In the genomic region with DNA sequence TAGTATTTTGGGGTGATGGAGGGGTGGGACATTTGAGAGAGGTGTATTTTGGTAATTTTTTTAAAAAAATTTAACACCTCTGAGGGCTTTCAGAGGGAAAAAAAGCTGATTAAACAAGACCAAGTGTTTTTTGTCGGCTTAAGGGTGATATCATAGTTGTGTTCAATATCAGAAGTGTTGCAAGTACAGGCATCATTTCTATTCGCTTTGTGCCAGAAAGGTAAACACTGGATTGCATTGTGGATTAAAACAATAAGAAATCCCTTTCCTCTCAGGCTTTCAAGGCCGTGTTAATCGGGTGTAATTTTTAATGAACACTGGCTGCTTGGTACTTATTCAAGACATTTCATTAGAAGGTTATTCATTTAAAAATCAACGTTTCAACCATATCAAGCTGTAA, we compare ENCODE assay signal across 1 cellular context.
TF ChIP-seq lines count a peak whose summit lies in the region.

No MANE protein-coding gene starts in this region.

TF ChIP-seq in GM23338, 12 proteins besides CTCF, POLR2A, EP300 and RAD21:
- TF ChIP-seq, protein P1, sequence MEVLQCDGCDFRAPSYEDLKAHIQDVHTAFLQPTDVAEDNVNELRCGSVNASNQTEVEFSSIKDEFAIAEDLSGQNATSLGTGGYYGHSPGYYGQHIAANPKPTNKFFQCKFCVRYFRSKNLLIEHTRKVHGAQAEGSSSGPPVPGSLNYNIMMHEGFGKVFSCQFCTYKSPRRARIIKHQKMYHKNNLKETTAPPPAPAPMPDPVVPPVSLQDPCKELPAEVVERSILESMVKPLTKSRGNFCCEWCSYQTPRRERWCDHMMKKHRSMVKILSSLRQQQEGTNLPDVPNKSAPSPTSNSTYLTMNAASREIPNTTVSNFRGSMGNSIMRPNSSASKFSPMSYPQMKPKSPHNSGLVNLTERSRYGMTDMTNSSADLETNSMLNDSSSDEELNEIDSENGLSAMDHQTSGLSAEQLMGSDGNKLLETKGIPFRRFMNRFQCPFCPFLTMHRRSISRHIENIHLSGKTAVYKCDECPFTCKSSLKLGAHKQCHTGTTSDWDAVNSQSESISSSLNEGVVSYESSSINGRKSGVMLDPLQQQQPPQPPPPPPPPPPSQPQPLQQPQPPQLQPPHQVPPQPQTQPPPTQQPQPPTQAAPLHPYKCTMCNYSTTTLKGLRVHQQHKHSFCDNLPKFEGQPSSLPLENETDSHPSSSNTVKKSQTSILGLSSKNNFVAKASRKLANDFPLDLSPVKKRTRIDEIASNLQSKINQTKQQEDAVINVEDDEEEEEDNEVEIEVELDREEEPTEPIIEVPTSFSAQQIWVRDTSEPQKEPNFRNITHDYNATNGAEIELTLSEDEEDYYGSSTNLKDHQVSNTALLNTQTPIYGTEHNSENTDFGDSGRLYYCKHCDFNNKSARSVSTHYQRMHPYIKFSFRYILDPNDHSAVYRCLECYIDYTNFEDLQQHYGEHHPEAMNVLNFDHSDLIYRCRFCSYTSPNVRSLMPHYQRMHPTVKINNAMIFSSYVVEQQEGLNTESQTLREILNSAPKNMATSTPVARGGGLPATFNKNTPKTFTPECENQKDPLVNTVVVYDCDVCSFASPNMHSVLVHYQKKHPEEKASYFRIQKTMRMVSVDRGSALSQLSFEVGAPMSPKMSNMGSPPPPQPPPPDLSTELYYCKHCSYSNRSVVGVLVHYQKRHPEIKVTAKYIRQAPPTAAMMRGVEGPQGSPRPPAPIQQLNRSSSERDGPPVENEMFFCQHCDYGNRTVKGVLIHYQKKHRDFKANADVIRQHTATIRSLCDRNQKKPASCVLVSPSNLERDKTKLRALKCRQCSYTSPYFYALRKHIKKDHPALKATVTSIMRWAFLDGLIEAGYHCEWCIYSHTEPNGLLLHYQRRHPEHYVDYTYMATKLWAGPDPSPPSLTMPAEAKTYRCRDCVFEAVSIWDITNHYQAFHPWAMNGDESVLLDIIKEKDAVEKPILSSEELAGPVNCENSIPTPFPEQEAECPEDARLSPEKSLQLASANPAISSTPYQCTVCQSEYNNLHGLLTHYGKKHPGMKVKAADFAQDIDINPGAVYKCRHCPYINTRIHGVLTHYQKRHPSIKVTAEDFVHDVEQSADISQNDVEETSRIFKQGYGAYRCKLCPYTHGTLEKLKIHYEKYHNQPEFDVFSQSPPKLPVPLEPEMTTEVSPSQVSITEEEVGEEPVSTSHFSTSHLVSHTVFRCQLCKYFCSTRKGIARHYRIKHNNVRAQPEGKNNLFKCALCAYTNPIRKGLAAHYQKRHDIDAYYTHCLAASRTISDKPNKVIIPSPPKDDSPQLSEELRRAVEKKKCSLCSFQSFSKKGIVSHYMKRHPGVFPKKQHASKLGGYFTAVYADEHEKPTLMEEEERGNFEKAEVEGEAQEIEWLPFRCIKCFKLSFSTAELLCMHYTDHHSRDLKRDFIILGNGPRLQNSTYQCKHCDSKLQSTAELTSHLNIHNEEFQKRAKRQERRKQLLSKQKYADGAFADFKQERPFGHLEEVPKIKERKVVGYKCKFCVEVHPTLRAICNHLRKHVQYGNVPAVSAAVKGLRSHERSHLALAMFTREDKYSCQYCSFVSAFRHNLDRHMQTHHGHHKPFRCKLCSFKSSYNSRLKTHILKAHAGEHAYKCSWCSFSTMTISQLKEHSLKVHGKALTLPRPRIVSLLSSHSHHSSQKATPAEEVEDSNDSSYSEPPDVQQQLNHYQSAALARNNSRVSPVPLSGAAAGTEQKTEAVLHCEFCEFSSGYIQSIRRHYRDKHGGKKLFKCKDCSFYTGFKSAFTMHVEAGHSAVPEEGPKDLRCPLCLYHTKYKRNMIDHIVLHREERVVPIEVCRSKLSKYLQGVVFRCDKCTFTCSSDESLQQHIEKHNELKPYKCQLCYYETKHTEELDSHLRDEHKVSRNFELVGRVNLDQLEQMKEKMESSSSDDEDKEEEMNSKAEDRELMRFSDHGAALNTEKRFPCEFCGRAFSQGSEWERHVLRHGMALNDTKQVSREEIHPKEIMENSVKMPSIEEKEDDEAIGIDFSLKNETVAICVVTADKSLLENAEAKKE (CRISPR knock-in tag; IDR thresholded peaks at IDR 0.05) = no peak
- TF ChIP-seq EZH2 (IDR thresholded peaks at IDR 0.05; ENCODE audit: low read depth, unreplicated experiment) (no peak), EZH2phosphoT487 (IDR thresholded peaks at IDR 0.05; ENCODE audit: unreplicated experiment) (no peak), ZNF331 (CRISPR knock-in tag; IDR thresholded peaks at IDR 0.05; ENCODE audit: low read depth) (no peak), CREB1 (CRISPR knock-in tag; IDR thresholded peaks at IDR 0.05; ENCODE audit: low read depth) (no peak), NANOG (IDR thresholded peaks at IDR 0.05; ENCODE audit: borderline replicate concordance) (no peak), ZNF114 (CRISPR knock-in tag; IDR thresholded peaks at IDR 0.05) (no peak), POLR2AphosphoS5 (IDR thresholded peaks at IDR 0.05; ENCODE audit: low read depth) (no peak), STAT1 (IDR thresholded peaks at IDR 0.05; ENCODE audit: unreplicated experiment) (no peak)
- TF ChIP-seq, protein P2, sequence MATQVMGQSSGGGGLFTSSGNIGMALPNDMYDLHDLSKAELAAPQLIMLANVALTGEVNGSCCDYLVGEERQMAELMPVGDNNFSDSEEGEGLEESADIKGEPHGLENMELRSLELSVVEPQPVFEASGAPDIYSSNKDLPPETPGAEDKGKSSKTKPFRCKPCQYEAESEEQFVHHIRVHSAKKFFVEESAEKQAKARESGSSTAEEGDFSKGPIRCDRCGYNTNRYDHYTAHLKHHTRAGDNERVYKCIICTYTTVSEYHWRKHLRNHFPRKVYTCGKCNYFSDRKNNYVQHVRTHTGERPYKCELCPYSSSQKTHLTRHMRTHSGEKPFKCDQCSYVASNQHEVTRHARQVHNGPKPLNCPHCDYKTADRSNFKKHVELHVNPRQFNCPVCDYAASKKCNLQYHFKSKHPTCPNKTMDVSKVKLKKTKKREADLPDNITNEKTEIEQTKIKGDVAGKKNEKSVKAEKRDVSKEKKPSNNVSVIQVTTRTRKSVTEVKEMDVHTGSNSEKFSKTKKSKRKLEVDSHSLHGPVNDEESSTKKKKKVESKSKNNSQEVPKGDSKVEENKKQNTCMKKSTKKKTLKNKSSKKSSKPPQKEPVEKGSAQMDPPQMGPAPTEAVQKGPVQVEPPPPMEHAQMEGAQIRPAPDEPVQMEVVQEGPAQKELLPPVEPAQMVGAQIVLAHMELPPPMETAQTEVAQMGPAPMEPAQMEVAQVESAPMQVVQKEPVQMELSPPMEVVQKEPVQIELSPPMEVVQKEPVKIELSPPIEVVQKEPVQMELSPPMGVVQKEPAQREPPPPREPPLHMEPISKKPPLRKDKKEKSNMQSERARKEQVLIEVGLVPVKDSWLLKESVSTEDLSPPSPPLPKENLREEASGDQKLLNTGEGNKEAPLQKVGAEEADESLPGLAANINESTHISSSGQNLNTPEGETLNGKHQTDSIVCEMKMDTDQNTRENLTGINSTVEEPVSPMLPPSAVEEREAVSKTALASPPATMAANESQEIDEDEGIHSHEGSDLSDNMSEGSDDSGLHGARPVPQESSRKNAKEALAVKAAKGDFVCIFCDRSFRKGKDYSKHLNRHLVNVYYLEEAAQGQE (IDR thresholded peaks at IDR 0.05; ENCODE audit: unreplicated experiment) = no peak
